2 cellular contexts compared by ENCODE assay signal in genomic region chr5:114822885-114823284, GRCh38.
TF ChIP-seq lines count a peak whose summit lies in the region.

No MANE protein-coding gene starts in this region.

TF ChIP-seq in HepG2, 621 proteins besides CTCF, POLR2A, EP300 and RAD21:
- TF ChIP-seq TFDP1 (CRISPR knock-in tag; IDR thresholded peaks at IDR 0.05; ENCODE audit: borderline replicate concordance) (no peak), LCORL (IDR thresholded peaks at IDR 0.05) (peak; percentile 66; the same call in 1 of the 2 replicates), LCORL (CRISPR knock-in tag; IDR thresholded peaks at IDR 0.05) (no peak)

TF ChIP-seq in K562, 482 proteins besides CTCF, POLR2A, EP300 and RAD21 (continued from another document):
- TF ChIP-seq NFIC (IDR thresholded peaks at IDR 0.05), result peak; percentile 46; the same call in 1 of the 2 replicates
TF ChIP-seq in K562: peak in this region for 2.
